ENCODE assay signal across 25 cellular contexts in the genomic region with DNA sequence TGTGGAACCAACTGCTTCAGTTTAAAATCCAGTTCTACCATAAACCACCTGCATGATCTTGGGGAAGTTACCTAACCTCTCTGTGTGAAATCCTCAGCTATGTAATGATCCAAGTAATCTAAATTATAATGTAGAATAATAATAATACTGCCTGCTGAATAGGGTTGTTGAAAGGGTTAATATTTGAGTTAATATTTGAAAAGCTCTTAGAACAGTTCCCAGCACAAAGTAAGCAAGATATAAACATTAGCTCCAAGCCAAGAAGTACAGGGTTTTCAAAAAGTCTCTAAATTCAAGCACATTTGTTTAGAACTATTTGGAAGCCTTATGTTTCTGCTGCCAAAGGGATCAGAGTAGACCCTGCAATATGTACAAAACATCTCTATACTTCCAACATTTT.
DNase-seq lines count a peak whose midpoint lies in the region; ATAC-seq and TF ChIP-seq lines count a peak whose summit lies in the region.
"Had no signal": no experiment of that assay in that cellular context is flagged by ENCODE, and none has a peak within 500 bp of the region (broad histone marks: within the 10 kb centered on the region; RNA-seq: fewer than 3 reads in every experiment).

No MANE protein-coding gene starts in this region.

- TF ChIP-seq EP300 in esophagus muscularis mucosa (IDR thresholded peaks at IDR 0.05) (no peak), transverse colon (IDR thresholded peaks at IDR 0.05; ENCODE audit: low read depth) (no peak)

- TF ChIP-seq POLR2A in esophagus muscularis mucosa (IDR thresholded peaks at IDR 0.05; ENCODE audit: low read depth) (no peak), transverse colon (IDR thresholded peaks at IDR 0.05) (no peak)

- H3K4me3 Mint-ChIP-seq in T-cell (no peak overlapping the region), WTC11 (no peak overlapping the region)
- H3K4me3 Mint-ChIP-seq: activated B cell treated with CpG ODN at 0.5 μM for 24 hours; activated CD4-positive, alpha-beta T cell treated with anti-CD3 and anti-CD28 coated beads, Interleukin-2, amount 10 ng/mL, durations not matched to agents 7 days and 5 days; neural progenitor cell; stimulated activated naive CD8-positive, alpha-beta T cell treated with anti-CD3 and anti-CD28 coated beads, Interleukin-15, amount 100 ng/mL, for 72 hours had no signal

- DNase-seq in adipocyte (ENCODE audit: low read depth): no peak
- no peak for DNase-seq in esophagus muscularis mucosa (ENCODE audit: extremely low spot score)
- no peak for DNase-seq in mesenchymal stem cell
- DNase-seq in transverse colon: no peak
- DNase-seq in T-cell: no peak
- DNase-seq in dermis blood vessel endothelial cell: no peak
- DNase-seq in WTC11 (ENCODE audit: low spot score): no peak
- no peak for DNase-seq in NCI-H510A treated with DMSO at 0.1 percent for 48 hours (lab: John Stamatoyannopoulos, UW)
- DNase-seq: activated B cell treated with CpG ODN at 0.5 μM for 24 hours; activated CD4-positive, alpha-beta T cell treated with anti-CD3 and anti-CD28 coated beads, Interleukin-2, amount 10 ng/mL, durations not matched to agents 7 days and 5 days; activated effector memory CD4-positive, alpha-beta T cell treated with Interleukin-2 at 50 U/mL for 16 hours; cortex of kidney; foreskin melanocyte; HCEC 1CT; NCI-H446; posterior cingulate gyrus; stimulated activated CD8-positive, alpha-beta memory T cell treated with anti-CD3 and anti-CD28 coated beads, Interleukin-4, amount 100 ng/mL, for 48 hours; stimulated activated naive CD8-positive, alpha-beta T cell treated with anti-CD3 and anti-CD28 coated beads, Interleukin-15, amount 100 ng/mL, for 72 hours had no signal

- no peak overlapping the region for H4K91ac ChIP-seq in mesenchymal stem cell (ENCODE audit: low read length)

- H3K36me3 ChIP-seq in adipocyte (ENCODE audit: control insufficient read depth, insufficient read depth, low read length, severe bottlenecking): no peaks in the 10 kb centered on the region
- no peaks in the 10 kb centered on the region for H3K36me3 ChIP-seq in esophagus muscularis mucosa
- H3K36me3 ChIP-seq in mesenchymal stem cell (ENCODE audit: control insufficient read depth in 1 of 2, insufficient read depth in 2 of 2, low read depth in 1 of 2, low read length in 2 of 2): no peaks in the 10 kb centered on the region
- H3K36me3 ChIP-seq in transverse colon: no peaks in the 10 kb centered on the region
- H3K36me3 ChIP-seq: BLaER1 treated with 17β-estradiol and CSF1 and Interleukin-3, amounts not matched to agents 10 nM and 100 nM; cardiac muscle cell; neural progenitor cell; tibial nerve had no signal

- no peak overlapping the region for H2AFZ ChIP-seq in mesenchymal stem cell (ENCODE audit: low read depth, low read length)
- H2AFZ ChIP-seq: neural progenitor cell had no signal

- in situ Hi-C loops in transverse colon (cut with MboI; ENCODE audit: low pct_ligation_motif_present in 1 of 4, low pct_unique_long_range_greater_than_20kb in 1 of 4, low sequenced_read_pairs in 3 of 4): loop anchor here in 1 of 4 donors (25.0 kb wide), 1 partner anchor 366 kb away; no protein-coding TSS in a partner anchor

- H3K27me3 Mint-ChIP-seq in T-cell: peaks cover 0 to 34% of the 10 kb centered on the region in 2 donors
- peaks cover 4% of the 10 kb centered on the region for H3K27me3 Mint-ChIP-seq in WTC11 (ENCODE audit: low read depth)
- H3K27me3 Mint-ChIP-seq: activated B cell treated with CpG ODN at 0.5 μM for 24 hours; activated CD4-positive, alpha-beta T cell treated with anti-CD3 and anti-CD28 coated beads, Interleukin-2, amount 10 ng/mL, durations not matched to agents 7 days and 5 days; stimulated activated naive CD8-positive, alpha-beta T cell treated with anti-CD3 and anti-CD28 coated beads, Interleukin-15, amount 100 ng/mL, for 72 hours had no signal

- H3K9me3 ChIP-seq in adipocyte (ENCODE audit: control insufficient read depth, low read length) (peaks cover 4% of the 10 kb centered on the region), esophagus muscularis mucosa (no peaks in the 10 kb centered on the region), mesenchymal stem cell (ENCODE audit: control insufficient read depth, low read length) (peaks cover 7% of the 10 kb centered on the region), transverse colon (no peaks in the 10 kb centered on the region)
- H3K9me3 ChIP-seq: tibial nerve had no signal

- H3K18ac ChIP-seq in mesenchymal stem cell (ENCODE audit: low read depth in 1 of 2, low read length in 2 of 2): no peak overlapping the region

- no peak overlapping the region for H2AK5ac ChIP-seq in mesenchymal stem cell (ENCODE audit: low read length, severe bottlenecking)

- no peak overlapping the region for H3K4ac ChIP-seq in mesenchymal stem cell (ENCODE audit: low read depth in 1 of 2, low read length in 2 of 2)

- H3K27me3 ChIP-seq in adipocyte (replicated peaks; ENCODE audit: control insufficient read depth, insufficient read depth, low read length) (no peaks in the 10 kb centered on the region), esophagus muscularis mucosa (no peaks in the 10 kb centered on the region), mesenchymal stem cell (ENCODE audit: control insufficient read depth in 1 of 2, insufficient read depth in 1 of 2, low read length in 2 of 2) (no peaks in the 10 kb centered on the region), transverse colon (no peaks in the 10 kb centered on the region)
- H3K27me3 ChIP-seq: cardiac muscle cell, neural progenitor cell, tibial nerve had no signal

- no peak overlapping the region for H2BK12ac ChIP-seq in mesenchymal stem cell (ENCODE audit: low read length in 2 of 2)

- H3K9me3 Mint-ChIP-seq in T-cell (peaks cover 0 to 9% (median 0%) of the 10 kb centered on the region in 3 donors), WTC11 (peaks cover 21% of the 10 kb centered on the region)

- intact Hi-C loops in esophagus muscularis mucosa (cut with DNase I): no loop called here
- intact Hi-C loops in transverse colon (cut with DNase I; ENCODE audit: low total_unique reads): no loop called here

- POLR2A ChIA-PET in T-cell (lab: Charles Lee): interaction anchor here (0.5 to 0.6 kb wide), 3 partner anchors 103 to 355 kb away, joined by 3 to 5 read pairs (median 4); no protein-coding TSS in a partner anchor
- POLR2A ChIA-PET in WTC11 (lab: Charles Lee): interaction anchor here (0.6 kb wide), 1 partner anchor 10 kb away, joined by 5 read pairs; no protein-coding TSS in a partner anchor

- no peak for TF ChIP-seq CTCF in esophagus muscularis mucosa (IDR thresholded peaks at IDR 0.05)
- no peak for TF ChIP-seq CTCF in transverse colon (IDR thresholded peaks at IDR 0.05)
- no peak for TF ChIP-seq CTCF in WTC11 (IDR thresholded peaks at IDR 0.05)

- H2BK15ac ChIP-seq in mesenchymal stem cell (ENCODE audit: low read depth, poor library complexity, severe bottlenecking): no peak overlapping the region

- H2BK5ac ChIP-seq in mesenchymal stem cell (ENCODE audit: low read depth, low read length, poor library complexity, severe bottlenecking): no peak overlapping the region

- H3K27ac ChIP-seq in esophagus muscularis mucosa (replicated peaks in 1 of 4) (peak overlapping the region; percentile 67 to 77 (median 69)), mesenchymal stem cell (ENCODE audit: low read length, poor library complexity, severe bottlenecking) (no peak overlapping the region), transverse colon (peak overlapping the region; percentile 50 to 72 (median 68))
- H3K27ac ChIP-seq: BLaER1 treated with 17β-estradiol and CSF1 and Interleukin-3, amounts not matched to agents 10 nM and 100 nM; cardiac muscle cell; neural progenitor cell; RWPE1; SK-N-MC had no signal

- H2BK120ac ChIP-seq in mesenchymal stem cell (ENCODE audit: low read depth, low read length): no peak overlapping the region

- no peak overlapping the region for H3K27ac Mint-ChIP-seq in T-cell
- no peak overlapping the region for H3K27ac Mint-ChIP-seq in WTC11
- H3K27ac Mint-ChIP-seq: activated B cell treated with CpG ODN at 0.5 μM for 24 hours; activated CD4-positive, alpha-beta T cell treated with anti-CD3 and anti-CD28 coated beads, Interleukin-2, amount 10 ng/mL, durations not matched to agents 7 days and 5 days; activated naive CD4-positive, alpha-beta T cell treated with anti-CD3 and anti-CD28 coated beads, Interleukin-2, amount 50 U/mL, for 72 hours; neural progenitor cell; stimulated activated naive CD8-positive, alpha-beta T cell treated with anti-CD3 and anti-CD28 coated beads, Interleukin-15, amount 100 ng/mL, for 72 hours had no signal

- no peaks in the 10 kb centered on the region for H3K79me1 ChIP-seq in mesenchymal stem cell (replicated peaks; ENCODE audit: low read length, poor library complexity, severe bottlenecking)

- H3K4me1 ChIP-seq in adipocyte (ENCODE audit: control insufficient read depth, insufficient read depth, low read length): peaks cover 49% of the 10 kb centered on the region
- H3K4me1 ChIP-seq in esophagus muscularis mucosa: peaks cover 2 to 50% (median 31%) of the 10 kb centered on the region in 4 donors
- H3K4me1 ChIP-seq in mesenchymal stem cell (ENCODE audit: control insufficient read depth, insufficient read depth, low read depth, low read length): no peaks in the 10 kb centered on the region
- peaks cover 0 to 30% (median 3%) of the 10 kb centered on the region in 4 donors for H3K4me1 ChIP-seq in transverse colon

- H3K4me3 ChIP-seq in adipocyte (ENCODE audit: low read length) (no peak overlapping the region), esophagus muscularis mucosa (no peak overlapping the region), mesenchymal stem cell (ENCODE audit: insufficient read depth in 1 of 2, low read depth in 1 of 2, low read length in 2 of 2) (no peak overlapping the region), transverse colon (no peak overlapping the region)
- H3K4me3 ChIP-seq: BLaER1 treated with 17β-estradiol and CSF1 and Interleukin-3, amounts not matched to agents 10 nM and 100 nM; cardiac muscle cell; neural progenitor cell; SK-N-MC; tibial nerve had no signal

- no peak overlapping the region for H3K4me2 ChIP-seq in mesenchymal stem cell (ENCODE audit: low read length, poor library complexity, severe bottlenecking)
- H3K4me2 ChIP-seq: BLaER1 treated with 17β-estradiol and CSF1 and Interleukin-3, amounts not matched to agents 10 nM and 100 nM; neural progenitor cell had no signal

- H3K36me3 Mint-ChIP-seq in T-cell (no peaks in the 10 kb centered on the region), WTC11 (peaks cover 24% of the 10 kb centered on the region)
- H3K36me3 Mint-ChIP-seq: neural progenitor cell had no signal

- H3K14ac ChIP-seq in mesenchymal stem cell (ENCODE audit: low read length in 2 of 2): no peak overlapping the region

- no peak overlapping the region for H3K23ac ChIP-seq in mesenchymal stem cell (ENCODE audit: low read length in 2 of 2)

- peak overlapping the region; percentile 70 for H3K9ac ChIP-seq in adipocyte (ENCODE audit: low read length)
- H3K9ac ChIP-seq in mesenchymal stem cell (ENCODE audit: low read length): peak overlapping the region; percentile 83
- H3K9ac ChIP-seq: BLaER1 treated with 17β-estradiol and CSF1 and Interleukin-3, amounts not matched to agents 10 nM and 100 nM; neural progenitor cell had no signal

- H4K8ac ChIP-seq in mesenchymal stem cell (ENCODE audit: low read length): no peak overlapping the region

- CTCF ChIA-PET in T-cell (lab: Charles Lee): interaction anchor here in 1 of 2 donors (0.8 kb wide), 1 partner anchor 73 kb away, joined by 9 read pairs; no protein-coding TSS in a partner anchor
- CTCF ChIA-PET in WTC11 (lab: Charles Lee): interaction anchor here (0.6 kb wide), 1 partner anchor 233 kb away, joined by 3 read pairs; no protein-coding TSS in a partner anchor

- ATAC-seq in T-cell (replicated peaks in 1 of 4): no peak
- no peak for ATAC-seq in WTC11
- ATAC-seq: activated naive CD4-positive, alpha-beta T cell treated with anti-CD3 and anti-CD28 coated beads, Interleukin-2, amount 50 U/mL, for 72 hours; stimulated activated naive CD8-positive, alpha-beta T cell treated with anti-CD3 and anti-CD28 coated beads, Interleukin-15, amount 100 ng/mL, for 72 hours had no signal

- peaks cover 26 to 41% (median 37%) of the 10 kb centered on the region in 3 donors for H3K4me1 Mint-ChIP-seq in T-cell
- peaks cover 28% of the 10 kb centered on the region for H3K4me1 Mint-ChIP-seq in WTC11
